8 cellular contexts compared by ENCODE assay signal in genomic region chr4:26885912-26886274, GRCh38. TPM values are rescaled to one million over a fixed set of nuclear protein-coding genes. Genes with fewer than 3 reads are reported as not detected.
DNase-seq lines count a peak whose midpoint lies in the region; ATAC-seq, FAIRE-seq and TF ChIP-seq lines count a peak whose summit lies in the region.

No MANE protein-coding gene starts in this region.

- H3K36me3 ChIP-seq in bronchial epithelial cell (ENCODE audit: control insufficient read depth, insufficient read depth, low read length): no peaks in the 10 kb centered on the region

- ATAC-seq in GM18517 (IDR thresholded peaks at IDR 0.05; ENCODE audit: unreplicated experiment) (peak; percentile 85), GM21526 (IDR thresholded peaks at IDR 0.05; ENCODE audit: low FRiP score, unreplicated experiment) (peak; percentile 78)

- DNase-seq in KBM-7 (peak; percentile 85), bronchial epithelial cell (ENCODE audit: low read depth) (peak; percentile 52), NCI-H2196 (lab: John Stamatoyannopoulos, UW; ENCODE audit: unreplicated experiment) (no peak), foreskin fibroblast (no peak), G401 (ENCODE audit: low spot score) (no peak), dedifferentiated amniotic fluid mesenchymal stem cell (ENCODE audit: extremely low spot score) (no peak)

- no peaks in the 10 kb centered on the region for H3K27me3 ChIP-seq in bronchial epithelial cell (ENCODE audit: control insufficient read depth, insufficient read depth, low read length)

- in situ Hi-C loops in KBM-7 (cut with MboI; ENCODE audit: low pct_unique_long_range_greater_than_20kb, low sequenced_read_pairs): no loop called here
- in situ Hi-C loops in G401 (cut with HindIII; ENCODE audit: low sequenced_read_pairs): no loop called here

- H3K4me3 ChIP-seq in bronchial epithelial cell (ENCODE audit: low read depth, low read length): no peak overlapping the region
- H3K4me3 ChIP-seq in foreskin fibroblast (ENCODE audit: low read depth in 1 of 2, low read length in 2 of 2): no peak overlapping the region

- TF ChIP-seq CTCF in bronchial epithelial cell (IDR thresholded peaks at IDR 0.05; ENCODE audit: insufficient read depth, low read length, severe bottlenecking) (no peak), foreskin fibroblast (IDR thresholded peaks at IDR 0.05; ENCODE audit: low read depth, low read length) (no peak)

- FAIRE-seq in bronchial epithelial cell (lab: Jason Lieb, UNC): no peak

RNA-seq across cellular contexts. Expression of gene STIM2, which starts 25.3 kb away (rescaled TPM):
- total RNA-seq in bronchial epithelial cell: 7.6 and 15.6 TPM in 2 replicates
- total RNA-seq in G401 (2014; rRNA removed; shearing (Covaris generic)): 27.4 and 35.5 TPM in 2 replicates

Comparison
In these comparisons a context has a peak if more than half of its experiments do, and no peak if none do; other contexts are left out.
1. DNase-seq: peak in KBM-7 (single experiment) and bronchial epithelial cell (single experiment); none in NCI-H2196 (single experiment), foreskin fibroblast (0 of 2), G401 (single experiment) and dedifferentiated amniotic fluid mesenchymal stem cell (single experiment).